In genomic region chr22:19606332-19607197, GRCh38 we compare ENCODE assay signal across 13 cellular contexts.
DNase-seq lines count a peak whose midpoint lies in the region; ATAC-seq, FAIRE-seq and TF ChIP-seq lines count a peak whose summit lies in the region.
"Had no signal": no experiment of that assay in that cellular context is flagged by ENCODE, and none has a peak within 500 bp of the region (broad histone marks: within the 10 kb centered on the region; RNA-seq: fewer than 3 reads in every experiment).

No MANE protein-coding gene starts in this region.

- H3K36me3 Mint-ChIP-seq in activated T-cell treated with anti-CD3 and anti-CD28 coated beads, Interleukin-2, amount 50 U/mL, for 72 hours (ENCODE audit: insufficient read depth in 2 of 2), result no peaks in the 10 kb centered on the region

- H3K9me3 Mint-ChIP-seq in activated T-cell treated with anti-CD3 and anti-CD28 coated beads, Interleukin-2, amount 50 U/mL, for 72 hours, result peaks cover 0 to 4% of the 10 kb centered on the region in 2 donors

- no peaks in the 10 kb centered on the region for H3K9me2 ChIP-seq in MM.1S (replicated peaks; ENCODE audit: insufficient read depth, low read length)

- no peak overlapping the region for H3K14ac ChIP-seq in H1 (ENCODE audit: insufficient read length)

- no peak overlapping the region for H2BK20ac ChIP-seq in H1 (ENCODE audit: low read length)

- no peak for TF ChIP-seq RAD21 in H1 (IDR thresholded peaks at IDR 0.05 in 1 of 2, conservative IDR thresholded peaks at IDR 0.05 in 1 of 2; ENCODE audit: low read depth in 2 of 2, low read length in 2 of 2)

- no peak overlapping the region for H2BK120ac ChIP-seq in H1 (replicated peaks; ENCODE audit: low read depth, low read length)

- H4K5ac ChIP-seq in H1 (ENCODE audit: insufficient read length, low read depth, low read length), result no peak overlapping the region

- no peak for TF ChIP-seq EP300 in H1 (IDR thresholded peaks at IDR 0.05; ENCODE audit: borderline replicate concordance in 1 of 2, low read depth in 2 of 2, low read length in 2 of 2)

- peaks cover 89% of the 10 kb centered on the region for H3K4me1 Mint-ChIP-seq in activated T-cell treated with anti-CD3 and anti-CD28 coated beads, Interleukin-2, amount 50 U/mL, for 72 hours (ENCODE audit: low read depth)

- H3K27me3 ChIP-seq in MM.1S (replicated peaks; ENCODE audit: insufficient read depth, low read length) (0 out of 2 replicates have a peak, but pooled peaks cover 4% of the 10 kb centered on the region), H1 (replicated peaks in 1 of 4; ENCODE audit: control insufficient read depth in 3 of 4, extremely low read depth in 1 of 4, insufficient read depth in 3 of 4, low read length in 3 of 4) (no peaks in the 10 kb centered on the region), thymus (ENCODE audit: control insufficient read depth, insufficient read depth) (no peaks in the 10 kb centered on the region)

- peak overlapping the region; percentile 48 to 78 for H3K4me3 Mint-ChIP-seq in activated T-cell treated with anti-CD3 and anti-CD28 coated beads, Interleukin-2, amount 50 U/mL, for 72 hours

- TF ChIP-seq POLR2A in H1 (IDR thresholded peaks at IDR 0.05; ENCODE audit: control extremely low read depth in 1 of 2, low read depth in 2 of 2, low read length in 2 of 2), result no peak

- H2AFZ ChIP-seq in MM.1S (ENCODE audit: low read length) (peak overlapping the region; percentile 48; the same call in 1 of the 2 replicates), H1 (ENCODE audit: low read length) (no peak overlapping the region)

- H3K4me3 ChIP-seq in MM.1S (ENCODE audit: low read length), result no peak overlapping the region
- H3K4me3 ChIP-seq in H1 (ENCODE audit: extremely low read depth in 1 of 4, insufficient read depth in 2 of 4, low read depth in 3 of 4, low read length in 4 of 4), result no peak overlapping the region
- H3K4me3 ChIP-seq in thymus (ENCODE audit: low read length), result no peak overlapping the region
- H3K4me3 ChIP-seq: colonic mucosa, stomach had no signal

- no peaks in the 10 kb centered on the region for H3K27me3 Mint-ChIP-seq in activated T-cell treated with anti-CD3 and anti-CD28 coated beads, Interleukin-2, amount 50 U/mL, for 72 hours (ENCODE audit: low read depth)

- no peak overlapping the region for H3K18ac ChIP-seq in H1 (ENCODE audit: extremely low read depth, low read length)

- POLR2A ChIA-PET in H1 (lab: Charles Lee; ENCODE audit: partially characterized antibody), result interaction anchor here (1.1 to 1.4 kb wide), 3 partner anchors 8 to 127 kb away, joined by 3 to 4 read pairs (median 3); partner anchors contain the start of genes CDC45 and UFD1

- H3K9me3 ChIP-seq in MM.1S (replicated peaks; ENCODE audit: insufficient read depth, low read length), result no peaks in the 10 kb centered on the region
- no peaks in the 10 kb centered on the region for H3K9me3 ChIP-seq in H1 (ENCODE audit: insufficient read depth in 2 of 2, low read depth in 1 of 2, low read length in 1 of 2)
- no peaks in the 10 kb centered on the region for H3K9me3 ChIP-seq in thymus (ENCODE audit: control insufficient read depth)
- H3K9me3 ChIP-seq: colonic mucosa, stomach had no signal

- H2BK15ac ChIP-seq in H1 (ENCODE audit: low read length), result 0 out of 2 replicates have a peak overlapping the region, but pooled peaks have one; percentile 18

- no peak overlapping the region for H2BK12ac ChIP-seq in H1 (ENCODE audit: low read depth, low read length)

- no peaks in the 10 kb centered on the region for H3K36me3 ChIP-seq in MM.1S (replicated peaks; ENCODE audit: insufficient read depth, low read length)
- H3K36me3 ChIP-seq in H1 (ENCODE audit: control insufficient read depth in 2 of 4, insufficient read depth in 4 of 4, low read length in 3 of 4), result no peaks in the 10 kb centered on the region
- H3K36me3 ChIP-seq in thymus (ENCODE audit: control insufficient read depth, insufficient read depth), result no peaks in the 10 kb centered on the region
- H3K36me3 ChIP-seq: colonic mucosa, stomach had no signal

- H3K27ac ChIP-seq in MM.1S (ENCODE audit: low read length) (no peak overlapping the region), H1 (ENCODE audit: low read depth, low read length) (no peak overlapping the region), thymus (ENCODE audit: low read depth) (peak overlapping the region; percentile 69)
- H3K27ac ChIP-seq: colonic mucosa had no signal

- H3K23ac ChIP-seq in H1 (ENCODE audit: insufficient read length), result no peak overlapping the region

- no peak for DNase-seq in activated T-cell treated with anti-CD3 and anti-CD28 coated beads, Interleukin-2, amount 50 U/mL, for 72 hours
- DNase-seq in activated T-cell treated with anti-CD3 and anti-CD28 coated beads for 4 hours (no peak), MM.1S (no peak), H1 (ENCODE audit: low read depth in 1 of 2, low spot score in 2 of 2) (no peak)
- DNase-seq: colonic mucosa, foreskin melanocyte, right cardiac atrium had no signal

- no peak overlapping the region for H3K56ac ChIP-seq in H1 (replicated peaks; ENCODE audit: insufficient read length, low read depth, low read length)

- no peak overlapping the region for H3K27ac Mint-ChIP-seq in activated T-cell treated with anti-CD3 and anti-CD28 coated beads, Interleukin-2, amount 50 U/mL, for 72 hours

- WGBS in H1 (ENCODE audit: extremely low coverage in 1 of 2, insufficient coverage in 1 of 2, insufficient read length in 1 of 2, insufficient replicate concordance in 2 of 2, low coverage in 1 of 2, low lambda C conversion rate in 2 of 2, missing lambda C conversion rate in 1 of 2), 2 experiments, result 91% methylated on average over 16 of the region's 16 CpGs; no CpG with 5 or more reads in 1 of the 2 experiments
- 94% methylated on average over 16 of the region's 16 CpGs for WGBS in thymus

- no peak overlapping the region for H2BK5ac ChIP-seq in H1 (ENCODE audit: low read depth, low read length)

- H3K4me2 ChIP-seq in MM.1S (ENCODE audit: low read depth, low read length) (peak overlapping the region; percentile 38; the same call in 1 of the 2 replicates), H1 (ENCODE audit: insufficient read depth in 1 of 2, low read depth in 2 of 2, low read length in 2 of 2) (no peak overlapping the region)

- H3F3A ChIP-seq in MM.1S (ENCODE audit: insufficient read depth, low read length), result no peaks in the 10 kb centered on the region

- no peaks in the 10 kb centered on the region for H3K23me2 ChIP-seq in H1 (ENCODE audit: low read depth, low read length)

- H4K8ac ChIP-seq in H1 (ENCODE audit: extremely low read depth, insufficient read depth, low read length), result no peak overlapping the region

- no peaks in the 10 kb centered on the region for H4K20me1 ChIP-seq in MM.1S (ENCODE audit: insufficient read depth, low read length)
- no peaks in the 10 kb centered on the region for H4K20me1 ChIP-seq in H1 (replicated peaks in 1 of 2; ENCODE audit: control insufficient read depth in 1 of 2, insufficient read depth in 2 of 2, low read length in 2 of 2)

- no peaks in the 10 kb centered on the region for H3K79me1 ChIP-seq in H1 (ENCODE audit: low read depth, low read length)

- CTCF ChIA-PET in H1 (lab: Charles Lee; ENCODE audit: partially characterized antibody), result interaction anchor here (0.8 to 2.6 kb wide), 3 partner anchors 13 to 25 kb away, joined by 3 to 12 read pairs (median 7); no protein-coding TSS in a partner anchor

- H3K4ac ChIP-seq in H1 (replicated peaks; ENCODE audit: insufficient read length, low read depth, low read length), result no peak overlapping the region

- no peak for ATAC-seq in activated T-cell treated with anti-CD3 and anti-CD28 coated beads, Interleukin-2, amount 50 U/mL, for 72 hours (replicated peaks in 1 of 2)
- ATAC-seq in GM19452 (IDR thresholded peaks at IDR 0.05; ENCODE audit: unreplicated experiment), result no peak
- no peak for ATAC-seq in HG03039 (IDR thresholded peaks at IDR 0.05; ENCODE audit: unreplicated experiment)
- ATAC-seq in HG03196 (IDR thresholded peaks at IDR 0.05; ENCODE audit: unreplicated experiment), result no peak

- no peaks in the 10 kb centered on the region; the same call in 1 of the 2 replicates for H3K4me1 ChIP-seq in MM.1S (ENCODE audit: low read length)
- H3K4me1 ChIP-seq in H1 (replicated peaks in 1 of 4; ENCODE audit: control insufficient read depth in 3 of 4, insufficient read depth in 4 of 4, low read length in 3 of 4), result peaks cover 0 to 25% (median 19%) of the 10 kb centered on the region in 4 experiments; a peak in 6 of 7 replicates
- peaks cover 15% of the 10 kb centered on the region for H3K4me1 ChIP-seq in thymus (ENCODE audit: control insufficient read depth, insufficient read depth, low read length)
- H3K4me1 ChIP-seq: colonic mucosa had no signal

- no peak overlapping the region for H4K91ac ChIP-seq in H1 (replicated peaks; ENCODE audit: insufficient read length, low read length)

- H3K9ac ChIP-seq in MM.1S (ENCODE audit: low read length), result no peak overlapping the region
- no peak overlapping the region for H3K9ac ChIP-seq in H1 (replicated peaks in 1 of 4; ENCODE audit: extremely low read depth in 1 of 4, low read depth in 3 of 4, low read length in 3 of 4)

- no peak overlapping the region for H2AK5ac ChIP-seq in H1 (ENCODE audit: low read depth, low read length)

- H3K79me2 ChIP-seq in MM.1S (ENCODE audit: low read length) (no peaks in the 10 kb centered on the region), H1 (ENCODE audit: control insufficient read depth in 1 of 2, insufficient read depth in 2 of 2, low read length in 2 of 2) (no peaks in the 10 kb centered on the region)

- no peak for TF ChIP-seq CTCF in MM.1S (IDR thresholded peaks at IDR 0.05; ENCODE audit: low read length)
- no peak for TF ChIP-seq CTCF in H1 (IDR thresholded peaks at IDR 0.05; ENCODE audit: control extremely low read depth in 1 of 3, insufficient read depth in 1 of 3, low read depth in 1 of 3, low read length in 3 of 3)

- no peak for FAIRE-seq in H1 (lab: Jason Lieb, UNC)
- FAIRE-seq: D721Med had no signal

TF ChIP-seq in H1, 55 proteins besides CTCF, POLR2A, EP300 and RAD21 (continues in another document):
- TF ChIP-seq YY1 (IDR thresholded peaks at IDR 0.05; ENCODE audit: low read depth, low read length), result no peak
- TF ChIP-seq GABPA (IDR thresholded peaks at IDR 0.05; ENCODE audit: borderline replicate concordance, insufficient read depth, low read length), result no peak
- TF ChIP-seq EGR1 (IDR thresholded peaks at IDR 0.05; ENCODE audit: borderline replicate concordance, low read depth, low read length), result no peak
- TF ChIP-seq HDAC2 (IDR thresholded peaks at IDR 0.05; ENCODE audit: borderline replicate concordance in 1 of 2, low read depth in 2 of 2, low read length in 2 of 2), result no peak
- no peak for TF ChIP-seq POU5F1 (IDR thresholded peaks at IDR 0.05; ENCODE audit: low read depth, low read length)
- TF ChIP-seq JUND (IDR thresholded peaks at IDR 0.05; ENCODE audit: low read length), result no peak
- TF ChIP-seq TAF1 (IDR thresholded peaks at IDR 0.05; ENCODE audit: low read depth, low read length), result no peak
- no peak for TF ChIP-seq SIN3A (conservative IDR thresholded peaks at IDR 0.05 in 1 of 2, IDR thresholded peaks at IDR 0.05 in 1 of 2; ENCODE audit: low read depth in 1 of 2, low read length in 2 of 2)
- no peak for TF ChIP-seq BACH1 (IDR thresholded peaks at IDR 0.05; ENCODE audit: low read length)
- TF ChIP-seq HDAC6 (IDR thresholded peaks at IDR 0.05; ENCODE audit: low read depth, low read length), result no peak
- TF ChIP-seq KDM4A (IDR thresholded peaks at IDR 0.05; ENCODE audit: low read depth, low read length, severe bottlenecking), result no peak
